Comparison of ENCODE assay signal across 12 cellular contexts in genomic region chr7:103660455-103661371, GRCh38.
DNase-seq lines count a peak whose midpoint lies in the region; ATAC-seq, FAIRE-seq and TF ChIP-seq lines count a peak whose summit lies in the region.
"Had no signal": no experiment of that assay in that cellular context is flagged by ENCODE, and none has a peak within 500 bp of the region (broad histone marks: within the 10 kb centered on the region; RNA-seq: fewer than 3 reads in every experiment).

No MANE protein-coding gene starts in this region.

- dilution Hi-C loops in mammary epithelial cell (cut with HindIII; ENCODE audit: low sequenced_read_pairs) = no loop called here

- DNase-seq in COLO829 (ENCODE audit: low spot score) (peak; percentile 20), mammary epithelial cell (peak; percentile 72), HepG2 (ENCODE audit: low spot score) (peak; percentile 100), MG63 (no peak), DMS 273 treated with DMSO at 0.1 percent for 48 hours (lab: John Stamatoyannopoulos, UW) (no peak)
- no peak for DNase-seq in T-helper 2 cell treated with Interferon-gamma antibody and Interleukin-4, amounts not matched to agents 5 μg/mL and 100 μg/mL, for 36 hours (ENCODE audit: low spot score)
- DNase-seq: activated CD4-positive, alpha-beta T cell treated with anti-CD3 and anti-CD28 coated beads for 48 hours; lower lobe of right lung; stimulated activated CD8-positive, alpha-beta memory T cell treated with anti-CD3 and anti-CD28 coated beads, Interleukin-4, amount 100 ng/mL, for 48 hours had no signal

- no peaks in the 10 kb centered on the region for H3K27me3 ChIP-seq in mammary epithelial cell (ENCODE audit: insufficient read depth, low read length)
- H3K27me3 ChIP-seq in HepG2 (ENCODE audit: control insufficient read depth in 1 of 2, insufficient read depth in 2 of 2, low read length in 2 of 2) = no peaks in the 10 kb centered on the region
- no peaks in the 10 kb centered on the region for H3K27me3 ChIP-seq in MG63

- H3K9me3 ChIP-seq in mammary epithelial cell (replicated peaks; ENCODE audit: insufficient read depth, low read length) = no peaks in the 10 kb centered on the region
- no peaks in the 10 kb centered on the region for H3K9me3 ChIP-seq in HepG2 (ENCODE audit: low read length)
- H3K9me3 ChIP-seq in MG63 = no peaks in the 10 kb centered on the region
- H3K9me3 ChIP-seq: lower lobe of right lung had no signal

- POLR2A ChIA-PET in HepG2 (lab: Yijun Ruan, JAX) = interaction anchor here (0.7 to 1.5 kb wide), 2 partner anchors 8 to 32 kb away, joined by 3 to 4 read pairs; no protein-coding TSS in a partner anchor

- CTCF ChIA-PET in mammary epithelial cell (lab: Charles Lee; ENCODE audit: low non-redundant PET) = no interaction called here
- CTCF ChIA-PET in HepG2 (lab: Yijun Ruan, JAX; ENCODE audit: low intra/inter-chr PET ratio, low total read pairs) = no interaction called here

- TF ChIP-seq CTCF in mammary epithelial cell (conservative IDR thresholded peaks at IDR 0.05 in 1 of 2, IDR thresholded peaks at IDR 0.05 in 1 of 2; ENCODE audit: extremely low read depth in 1 of 2, insufficient read depth in 1 of 2, low read depth in 1 of 2, low read length in 2 of 2) (no peak), HepG2 (CRISPR knock-in tag; IDR thresholded peaks at IDR 0.05) (no peak)

- no peak for TF ChIP-seq POLR2A in HepG2 (IDR thresholded peaks at IDR 0.05; ENCODE audit: insufficient read depth in 1 of 2, low read depth in 2 of 2, low read length in 2 of 2)

- intact Hi-C loops in mammary epithelial cell (cut with micrococcal nuclease) = no loop called here
- intact Hi-C loops in HepG2 (cut with micrococcal nuclease; ENCODE audit: unreplicated experiment) = no loop called here

- H3K4me3 Mint-ChIP-seq in T-helper 2 cell treated with Interferon-gamma antibody and Interleukin-4, amounts not matched to agents 5 μg/mL and 100 μg/mL, for 36 hours = no peak overlapping the region
- H3K4me3 Mint-ChIP-seq: activated naive CD8-positive, alpha-beta T cell had no signal

- in situ Hi-C loops in mammary epithelial cell (cut with MboI; ENCODE audit: low sequenced_read_pairs in 2 of 2) (no loop called here), HepG2 (cut with HindIII; ENCODE audit: extremely low pct_ligation_motif_present, low pct_unique_long_range_greater_than_20kb) (no loop called here)

- H3K36me3 ChIP-seq in mammary epithelial cell (ENCODE audit: insufficient read depth, low read length) (no peaks in the 10 kb centered on the region), HepG2 (replicated peaks in 1 of 2; ENCODE audit: control insufficient read depth in 1 of 2, insufficient read depth in 2 of 2, low read length in 2 of 2) (peaks cover 0 to 8% of the 10 kb centered on the region in 2 experiments; a peak in 2 of 5 replicates), MG63 (no peaks in the 10 kb centered on the region)
- H3K36me3 ChIP-seq: lower lobe of right lung had no signal

- H3K4me1 ChIP-seq in mammary epithelial cell (ENCODE audit: insufficient read depth, low read length) (peaks cover 12% of the 10 kb centered on the region), HepG2 (ENCODE audit: insufficient read depth, low read length) (peaks cover 76% of the 10 kb centered on the region)
- H3K4me1 ChIP-seq: lower lobe of right lung had no signal

- H2AFZ ChIP-seq in mammary epithelial cell (ENCODE audit: low read depth, low read length) = peak overlapping the region; percentile 38
- no peak overlapping the region for H2AFZ ChIP-seq in HepG2 (ENCODE audit: low read length)

- H3K36me3 Mint-ChIP-seq in T-helper 2 cell treated with Interferon-gamma antibody and Interleukin-4, amounts not matched to agents 5 μg/mL and 100 μg/mL, for 36 hours (ENCODE audit: low read depth) = no peaks in the 10 kb centered on the region
- H3K36me3 Mint-ChIP-seq: activated naive CD8-positive, alpha-beta T cell had no signal

- no peaks in the 10 kb centered on the region for H3K27me3 Mint-ChIP-seq in T-helper 2 cell treated with Interferon-gamma antibody and Interleukin-4, amounts not matched to agents 5 μg/mL and 100 μg/mL, for 36 hours (ENCODE audit: low read depth)
- H3K27me3 Mint-ChIP-seq: activated naive CD8-positive, alpha-beta T cell had no signal

- H3K79me2 ChIP-seq in mammary epithelial cell (ENCODE audit: insufficient read depth, low read length) (no peaks in the 10 kb centered on the region), HepG2 (ENCODE audit: insufficient read depth, low read length) (peaks cover 2% of the 10 kb centered on the region)

- peak; percentile 91 for FAIRE-seq in HepG2 (lab: Jason Lieb, UNC)

- H3K4me1 Mint-ChIP-seq in T-helper 2 cell treated with Interferon-gamma antibody and Interleukin-4, amounts not matched to agents 5 μg/mL and 100 μg/mL, for 36 hours (ENCODE audit: low read depth) = no peaks in the 10 kb centered on the region

- WGBS in mammary epithelial cell (ENCODE audit: low coverage, missing lambda C conversion rate) = 78% methylated on average over 7 of the region's 7 CpGs
- 60% methylated on average over 7 of the region's 7 CpGs for WGBS in HepG2 (ENCODE audit: low lambda C conversion rate)

- BruUV-seq in mammary epithelial cell (replicated peaks; lab: Mats Ljungman, UMichigan) = no TSS peak
- TSS peak; percentile 95 for BruUV-seq in HepG2 (replicated peaks; lab: Mats Ljungman, UMichigan)

- peak overlapping the region; percentile 25 for H3K27ac ChIP-seq in mammary epithelial cell (ENCODE audit: insufficient read depth, low read depth, low read length)
- peak overlapping the region; percentile 88 for H3K27ac ChIP-seq in HepG2 (ENCODE audit: extremely low read length, insufficient read depth, low read length)
- H3K27ac ChIP-seq: lower lobe of right lung had no signal

- H3K9ac ChIP-seq in mammary epithelial cell (ENCODE audit: insufficient read depth, low read length) = no peak overlapping the region
- H3K9ac ChIP-seq in HepG2 (ENCODE audit: insufficient read depth, low read depth, low read length) = peak overlapping the region; percentile 65

- TF ChIP-seq RAD21 in Ishikawa (IDR thresholded peaks at IDR 0.05; ENCODE audit: low read depth) = no peak
- TF ChIP-seq RAD21 in HepG2 (CRISPR knock-in tag; IDR thresholded peaks at IDR 0.05) = 0 out of 2 replicates have a peak, but pooled peaks have one; percentile 18

- H4K20me1 ChIP-seq in mammary epithelial cell (ENCODE audit: insufficient read depth, low read length) (no peaks in the 10 kb centered on the region), HepG2 (ENCODE audit: insufficient read depth, low read length) (no peaks in the 10 kb centered on the region)

- peak; percentile 89 for ATAC-seq in HepG2
- no peak for ATAC-seq in GM19467 (IDR thresholded peaks at IDR 0.05; ENCODE audit: unreplicated experiment)
- ATAC-seq: lower lobe of right lung had no signal

- no peaks in the 10 kb centered on the region for H3K9me3 Mint-ChIP-seq in T-helper 2 cell treated with Interferon-gamma antibody and Interleukin-4, amounts not matched to agents 5 μg/mL and 100 μg/mL, for 36 hours

- TF ChIP-seq EP300 in Ishikawa (IDR thresholded peaks at IDR 0.05; ENCODE audit: borderline replicate concordance) (no peak), HepG2 (IDR thresholded peaks at IDR 0.05; ENCODE audit: low read depth in 2 of 2, low read length in 2 of 2) (peak; percentile 83 to 99), HepG2 (CRISPR knock-in tag; IDR thresholded peaks at IDR 0.05; ENCODE audit: borderline replicate concordance) (peak; percentile 100)

- H3K4me3 ChIP-seq in mammary epithelial cell (replicated peaks in 1 of 3; ENCODE audit: insufficient read depth in 1 of 3, low read depth in 2 of 3, low read length in 3 of 3) (no peak overlapping the region), HepG2 (replicated peaks in 1 of 3; ENCODE audit: insufficient read depth in 1 of 3, low read depth in 2 of 3, low read length in 3 of 3) (peak overlapping the region in 1 of 3 experiments; percentile 14; a peak in 1 of 6 replicates), MG63 (no peak overlapping the region)
- H3K4me3 ChIP-seq: lower lobe of right lung had no signal

- no peak overlapping the region for H3K27ac Mint-ChIP-seq in T-helper 2 cell treated with Interferon-gamma antibody and Interleukin-4, amounts not matched to agents 5 μg/mL and 100 μg/mL, for 36 hours
- H3K27ac Mint-ChIP-seq: activated naive CD8-positive, alpha-beta T cell had no signal

- H3K4me2 ChIP-seq in mammary epithelial cell (ENCODE audit: insufficient read depth, low read depth, low read length) = no peak overlapping the region
- peak overlapping the region; percentile 65 for H3K4me2 ChIP-seq in HepG2 (ENCODE audit: low read depth, low read length)

TF ChIP-seq in Ishikawa, 13 proteins besides CTCF, POLR2A, EP300 and RAD21 (continues in another document):
- no peak for TF ChIP-seq CEBPB (IDR thresholded peaks at IDR 0.05)
- no peak for TF ChIP-seq TCF12 (IDR thresholded peaks at IDR 0.05; ENCODE audit: low read depth)
- TF ChIP-seq TAF1 (IDR thresholded peaks at IDR 0.05; ENCODE audit: low read depth) = no peak
- TF ChIP-seq TEAD4 (IDR thresholded peaks at IDR 0.05) = peak; percentile 56; the same call in 1 of the 2 replicates
- no peak for TF ChIP-seq CREB1 (IDR thresholded peaks at IDR 0.05; ENCODE audit: low read depth)
- TF ChIP-seq NFIC (IDR thresholded peaks at IDR 0.05) = no peak
- peak; percentile 62 for TF ChIP-seq USF1 (IDR thresholded peaks at IDR 0.05)

TF ChIP-seq in HepG2, 621 proteins besides CTCF, POLR2A, EP300 and RAD21 (continues in another document):
- TF ChIP-seq DMTF1 (CRISPR knock-in tag; IDR thresholded peaks at IDR 0.05) = no peak
- TF ChIP-seq RXRA (CRISPR knock-in tag; IDR thresholded peaks at IDR 0.05) = no peak; the same call in 1 of the 2 replicates
- TF ChIP-seq PAF1 (CRISPR knock-in tag; IDR thresholded peaks at IDR 0.05) = no peak
- TF ChIP-seq ELF3 (CRISPR knock-in tag; IDR thresholded peaks at IDR 0.05) = peak; percentile 99
- TF ChIP-seq JUN (CRISPR knock-in tag; IDR thresholded peaks at IDR 0.05) = peak; percentile 99
- 0 out of 2 replicates have a peak, but pooled peaks have one; percentile 20 for TF ChIP-seq ZNF703 (CRISPR knock-in tag; IDR thresholded peaks at IDR 0.05; ENCODE audit: borderline replicate concordance)

Comparison
In these comparisons a context has a peak if more than half of its experiments do, and no peak if none do; other contexts are left out.
1. DNase-seq: peak in COLO829 (single experiment), mammary epithelial cell (single experiment) and HepG2 (single experiment); none in MG63 (single experiment), DMS 273 treated with DMSO at 0.1 percent for 48 hours (single experiment) and T-helper 2 cell treated with Interferon-gamma antibody and Interleukin-4, amounts not matched to agents 5 μg/mL and 100 μg/mL, for 36 hours (single experiment).